In genomic region chr2:51014722-51015121, GRCh38 we compare ENCODE assay signal across 15 cellular contexts. TPM values are rescaled to one million over a fixed set of nuclear protein-coding genes. Genes with fewer than 3 reads are reported as not detected.
DNase-seq lines count a peak whose midpoint lies in the region; ATAC-seq and TF ChIP-seq lines count a peak whose summit lies in the region.
"Had no signal": no experiment of that assay in that cellular context is flagged by ENCODE, and none has a peak within 500 bp of the region (broad histone marks: within the 10 kb centered on the region; RNA-seq: fewer than 3 reads in every experiment).

No MANE protein-coding gene starts in this region.

- H3K27me3 Mint-ChIP-seq in nephron (ENCODE audit: low read depth), result no peaks in the 10 kb centered on the region
- no peaks in the 10 kb centered on the region for H3K27me3 Mint-ChIP-seq in activated CD4-positive, alpha-beta T cell treated with anti-CD3 and anti-CD28 coated beads for 36 hours
- H3K27me3 Mint-ChIP-seq: B cell; CD4-positive, alpha-beta memory T cell had no signal

- H3K27me3 ChIP-seq in DOHH2 (ENCODE audit: control insufficient read depth, low read length) (no peaks in the 10 kb centered on the region), tibial nerve (no peaks in the 10 kb centered on the region)

- H3K27ac ChIP-seq in DOHH2 (ENCODE audit: low read depth, low read length) (peak overlapping the region; percentile 95), VCaP (peak overlapping the region; percentile 95), tibial nerve (peak overlapping the region in 3 of 4 donors; percentile 34 to 82 (median 52))
- H3K27ac ChIP-seq: C4-2B, HL-60 had no signal

- H4K20me1 ChIP-seq in DOHH2 (ENCODE audit: control insufficient read depth, insufficient read depth, low read depth, low read length), result no peaks in the 10 kb centered on the region

- CTCF ChIA-PET in activated CD4-positive, alpha-beta T cell treated with anti-CD3 and anti-CD28 coated beads for 36 hours (lab: Charles Lee), result no interaction called here

- WGBS in tibial nerve, 2 donors, result 41 to 47% methylated on average over 1 of the region's 1 CpG

- H3K9me3 ChIP-seq in DOHH2 (ENCODE audit: control insufficient read depth, insufficient read depth, low read length), result peaks cover 6% of the 10 kb centered on the region; the same call in 1 of the 2 replicates
- H3K9me3 ChIP-seq in tibial nerve, result peaks cover 0 to 10% (median 0%) of the 10 kb centered on the region in 4 donors

- POLR2A ChIA-PET in activated CD4-positive, alpha-beta T cell treated with anti-CD3 and anti-CD28 coated beads for 36 hours (lab: Charles Lee), result no interaction called here

- no peaks in the 10 kb centered on the region for H3K79me2 ChIP-seq in DOHH2 (ENCODE audit: control insufficient read depth, low read length)

- H3K4me1 Mint-ChIP-seq in nephron, result peaks cover 54% of the 10 kb centered on the region
- no peaks in the 10 kb centered on the region for H3K4me1 Mint-ChIP-seq in activated CD4-positive, alpha-beta T cell treated with anti-CD3 and anti-CD28 coated beads for 36 hours
- H3K4me1 Mint-ChIP-seq: B cell; CD4-positive, alpha-beta memory T cell had no signal

- TF ChIP-seq EP300 in tibial nerve (IDR thresholded peaks at IDR 0.05), result no peak

- H3K36me3 ChIP-seq in DOHH2 (ENCODE audit: control insufficient read depth, low read length) (peaks cover 4% of the 10 kb centered on the region; the same call in 1 of the 2 replicates), tibial nerve (no peaks in the 10 kb centered on the region)

- TF ChIP-seq CTCF in DOHH2 (IDR thresholded peaks at IDR 0.05; ENCODE audit: low read depth, low read length, poor library complexity, severe bottlenecking) (no peak), VCaP (conservative IDR thresholded peaks at IDR 0.05) (no peak), nephron (IDR thresholded peaks at IDR 0.05; ENCODE audit: unreplicated experiment in 3 of 3) (no peak), tibial nerve (IDR thresholded peaks at IDR 0.05) (no peak)

- H3K4me1 ChIP-seq in DOHH2 (ENCODE audit: control insufficient read depth, low read length) (peaks cover 53% of the 10 kb centered on the region), tibial nerve (peaks cover 0 to 24% (median 9%) of the 10 kb centered on the region in 4 donors)

- no peak for ATAC-seq in activated CD4-positive, alpha-beta T cell treated with anti-CD3 and anti-CD28 coated beads for 36 hours
- no peak for ATAC-seq in GM18873 (IDR thresholded peaks at IDR 0.05; ENCODE audit: low FRiP score, unreplicated experiment)

- peak overlapping the region; percentile 93 to 96 (median 96) for H3K27ac Mint-ChIP-seq in nephron
- H3K27ac Mint-ChIP-seq in activated CD4-positive, alpha-beta T cell treated with anti-CD3 and anti-CD28 coated beads for 36 hours, result no peak overlapping the region
- H3K27ac Mint-ChIP-seq: B cell; CD4-positive, alpha-beta memory T cell; HFFc6 had no signal

- H3K4me3 ChIP-seq in DOHH2 (ENCODE audit: low read length) (peak overlapping the region; percentile 25), tibial nerve (no peak overlapping the region)

- no peak for TF ChIP-seq POLR2A in tibial nerve (IDR thresholded peaks at IDR 0.05)

- peak overlapping the region; percentile 75 for H3K4me2 ChIP-seq in DOHH2 (ENCODE audit: low read length)

- H3K9me3 Mint-ChIP-seq in nephron, result peaks cover 5% of the 10 kb centered on the region
- peaks cover 16% of the 10 kb centered on the region for H3K9me3 Mint-ChIP-seq in activated CD4-positive, alpha-beta T cell treated with anti-CD3 and anti-CD28 coated beads for 36 hours (ENCODE audit: low read depth)

- no peaks in the 10 kb centered on the region for H3K9me2 ChIP-seq in DOHH2 (replicated peaks; ENCODE audit: control insufficient read depth, low read length)

- peaks cover 27% of the 10 kb centered on the region for H3F3A ChIP-seq in DOHH2 (ENCODE audit: control insufficient read depth, insufficient read depth)

- peak overlapping the region in 1 of 3 experiments; percentile 6 for H3K4me3 Mint-ChIP-seq in nephron
- no peak overlapping the region for H3K4me3 Mint-ChIP-seq in activated CD4-positive, alpha-beta T cell treated with anti-CD3 and anti-CD28 coated beads for 36 hours
- H3K4me3 Mint-ChIP-seq: B cell; CD4-positive, alpha-beta memory T cell; HFFc6 had no signal

- H3K36me3 Mint-ChIP-seq in nephron (ENCODE audit: low read depth), result peaks cover 9% of the 10 kb centered on the region
- no peaks in the 10 kb centered on the region for H3K36me3 Mint-ChIP-seq in activated CD4-positive, alpha-beta T cell treated with anti-CD3 and anti-CD28 coated beads for 36 hours (ENCODE audit: low read depth)
- H3K36me3 Mint-ChIP-seq: CD4-positive, alpha-beta memory T cell had no signal

- intact Hi-C loops in activated CD4-positive, alpha-beta T cell treated with anti-CD3 and anti-CD28 coated beads for 36 hours (cut with DNase I, micrococcal nuclease), result no loop called here

- no peak for DNase-seq in tibial nerve (ENCODE audit: low spot score in 2 of 2)
- no peak for DNase-seq in activated CD4-positive, alpha-beta T cell treated with anti-CD3 and anti-CD28 coated beads for 36 hours
- no peak for DNase-seq in dermis blood vessel endothelial cell
- DNase-seq: CD4-positive, alpha-beta memory T cell; DMS79; EL; HCEC 1CT; HFFc6 had no signal

RNA-seq across cellular contexts. Expression of gene NRXN1, which starts 17.2 kb away (rescaled TPM):
- total RNA-seq in tibial nerve (100 to 1,000 TPM; 135 to 245 (median 203) TPM), dermis blood vessel endothelial cell (not detected in 2 replicates)
- under 1 TPM in 1 of 2 experiments, not detected in 1; 0.09 TPM for total RNA-seq in activated CD4-positive, alpha-beta T cell treated with anti-CD3 and anti-CD28 coated beads for 36 hours
- total RNA-seq: B cell; CD4-positive, alpha-beta memory T cell; HFFc6 had no signal

Comparison
In these comparisons a context has a peak if more than half of its experiments do, and no peak if none do; other contexts are left out.
1. RNA of gene NRXN1, which starts 17.2 kb away (total RNA-seq): 135 to 245 TPM in tibial nerve; 0.09 TPM in activated CD4-positive, alpha-beta T cell treated with anti-CD3 and anti-CD28 coated beads for 36 hours and not detected in dermis blood vessel endothelial cell; every median in the first group is over 100 times any median in the second.
2. Peak in every context shown above with its lines, with median percentiles within 50 percentile points of each other: H3K27ac ChIP-seq.